23 cellular contexts compared by ENCODE assay signal in the genomic region with DNA sequence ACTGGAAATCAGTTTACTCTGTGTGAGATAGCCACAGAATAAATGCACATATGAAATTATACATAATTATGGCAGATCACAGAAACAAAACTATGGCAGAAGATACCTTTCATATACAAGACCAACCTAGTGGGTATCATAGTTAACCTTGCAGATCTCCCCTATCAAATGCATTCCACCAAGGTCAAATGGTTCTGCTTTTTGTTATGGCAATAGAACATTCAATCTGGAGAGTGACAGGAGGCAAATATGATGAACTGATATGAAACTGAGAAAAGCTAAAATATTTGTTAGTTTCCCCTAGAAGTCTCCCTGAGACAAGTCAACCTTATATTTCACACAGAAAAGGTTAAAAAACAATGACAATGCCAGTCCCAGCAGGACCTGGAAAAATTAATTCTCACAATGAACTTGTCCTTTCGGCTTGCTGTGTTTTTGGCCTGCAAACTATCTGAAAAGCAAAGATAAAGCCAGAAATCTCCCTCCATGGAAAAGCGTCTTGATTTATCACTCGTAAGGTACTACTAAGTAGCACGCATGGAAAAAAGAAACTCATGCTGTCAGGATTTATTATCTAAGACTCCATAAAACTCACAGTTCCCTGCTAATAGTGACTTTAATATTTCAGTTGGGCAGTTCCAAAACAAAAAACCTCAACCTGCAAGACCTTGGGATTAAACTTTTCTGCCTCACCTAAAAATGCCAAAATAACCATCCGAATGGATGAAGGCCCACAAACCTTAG.
A peak's percentile ranks its signal among the peaks of the same experiment; 100 is the strongest.
DNase-seq lines count a peak whose midpoint lies in the region; ATAC-seq, FAIRE-seq and TF ChIP-seq lines count a peak whose summit lies in the region.
"Had no signal": no experiment of that assay in that cellular context is flagged by ENCODE, and none has a peak within 500 bp of the region (broad histone marks: within the 10 kb centered on the region; RNA-seq: fewer than 3 reads in every experiment).

No MANE protein-coding gene starts in this region.

- ATAC-seq in heart right ventricle (no peak), left ventricle myocardium superior (no peak), upper lobe of left lung (ENCODE audit: low FRiP score in 2 of 2) (no peak), omental fat pad (ENCODE audit: low FRiP score) (no peak)
- ATAC-seq: GM23338 had no signal

- no peaks in the 10 kb centered on the region for H3K9me3 Mint-ChIP-seq in endothelial cell (ENCODE audit: unreplicated experiment)
- H3K9me3 Mint-ChIP-seq: activated naive CD4-positive, alpha-beta T cell treated with anti-CD3 and anti-CD28 coated beads, Interleukin-2, amount 10 ng/mL, durations not matched to agents 7 days and 5 days; GM23338; type B pancreatic cell had no signal

- H3K9me3 ChIP-seq in heart right ventricle (no peaks in the 10 kb centered on the region), ovary (no peaks in the 10 kb centered on the region), upper lobe of left lung (no peaks in the 10 kb centered on the region)
- no peaks in the 10 kb centered on the region for H3K9me3 ChIP-seq in effector memory CD4-positive, alpha-beta T cell (ENCODE audit: control insufficient read depth, low read length)

- TF ChIP-seq CTCF in heart right ventricle (IDR thresholded peaks at IDR 0.05), result no peak
- TF ChIP-seq CTCF in endothelial cell (IDR thresholded peaks at IDR 0.05; ENCODE audit: unreplicated experiment), result no peak
- TF ChIP-seq CTCF in ovary (IDR thresholded peaks at IDR 0.05), result no peak
- TF ChIP-seq CTCF in upper lobe of left lung (IDR thresholded peaks at IDR 0.05), result no peak
- TF ChIP-seq CTCF in omental fat pad (IDR thresholded peaks at IDR 0.05), result no peak

- no peaks in the 10 kb centered on the region for H3K27me3 ChIP-seq in heart right ventricle
- H3K27me3 ChIP-seq in ovary, result no peaks in the 10 kb centered on the region
- no peaks in the 10 kb centered on the region for H3K27me3 ChIP-seq in upper lobe of left lung
- no peaks in the 10 kb centered on the region for H3K27me3 ChIP-seq in effector memory CD4-positive, alpha-beta T cell (replicated peaks; ENCODE audit: control insufficient read depth, insufficient read depth, low read length, poor library complexity, severe bottlenecking)

- peak overlapping the region in 6 of 10 donors; percentile 2 to 28 (median 4) for H3K4me3 ChIP-seq in heart right ventricle
- H3K4me3 ChIP-seq in ovary, result no peak overlapping the region
- no peak overlapping the region for H3K4me3 ChIP-seq in upper lobe of left lung
- H3K4me3 ChIP-seq in effector memory CD4-positive, alpha-beta T cell (ENCODE audit: insufficient read depth, low read depth, low read length, poor library complexity, severe bottlenecking), result no peak overlapping the region
- H3K4me3 ChIP-seq: GM23338 had no signal

- H3K36me3 ChIP-seq in heart right ventricle, result peaks cover 0 to 81% (median 0%) of the 10 kb centered on the region in 9 donors
- no peaks in the 10 kb centered on the region for H3K36me3 ChIP-seq in ovary
- peaks cover 0 to 67% (median 19%) of the 10 kb centered on the region in 4 donors for H3K36me3 ChIP-seq in upper lobe of left lung
- peaks cover 23% of the 10 kb centered on the region for H3K36me3 ChIP-seq in effector memory CD4-positive, alpha-beta T cell (ENCODE audit: control insufficient read depth, insufficient read depth, low read length)

- peak overlapping the region; percentile 6 for H3K4me3 Mint-ChIP-seq in endothelial cell (ENCODE audit: unreplicated experiment)
- H3K4me3 Mint-ChIP-seq: activated naive CD4-positive, alpha-beta T cell treated with anti-CD3 and anti-CD28 coated beads, Interleukin-2, amount 10 ng/mL, durations not matched to agents 7 days and 5 days; GM23338; type B pancreatic cell had no signal

- DNase-seq in heart right ventricle (no peak), left ventricle myocardium superior (no peak), endothelial cell (ENCODE audit: low spot score) (no peak), ovary (no peak), upper lobe of left lung (no peak), RCC 7860 (ENCODE audit: low spot score) (no peak), omental fat pad (ENCODE audit: low spot score) (no peak)
- no peak for DNase-seq in effector memory CD4-positive, alpha-beta T cell
- DNase-seq: activated CD4-positive, alpha-beta T cell treated with anti-CD3 and anti-CD28 coated beads for 1 hour; activated naive CD4-positive, alpha-beta T cell treated with anti-CD3 and anti-CD28 coated beads, Interleukin-2, amount 10 ng/mL, durations not matched to agents 7 days and 5 days; activated T-cell treated with anti-CD3 and anti-CD28 coated beads, Interleukin-2, amount 50 U/mL, for 48 hours; anterior cingulate cortex; central memory CD4-positive, alpha-beta T cell; foreskin melanocyte; KBM-7; NCI-H1436 treated with DMSO at 0.1 percent for 48 hours; NCI-H2171 treated with DMSO at 0.1 percent for 48 hours; NCI-H526 had no signal

- 57 to 76% methylated on average over 5 of the region's 5 CpGs for WGBS in heart right ventricle, 2 donors
- 67 to 92% (median 91%) methylated on average over 5 of the region's 5 CpGs for WGBS in ovary, 3 donors
- 95 to 98% methylated on average over 5 of the region's 5 CpGs for WGBS in upper lobe of left lung, 2 donors

- H3K4me1 ChIP-seq in heart right ventricle (peaks cover 13 to 73% (median 35%) of the 10 kb centered on the region in 9 donors), ovary (ENCODE audit: insufficient read depth) (peaks cover 14% of the 10 kb centered on the region), upper lobe of left lung (peaks cover 5 to 31% (median 23%) of the 10 kb centered on the region in 4 donors)
- peaks cover 5% of the 10 kb centered on the region for H3K4me1 ChIP-seq in effector memory CD4-positive, alpha-beta T cell (ENCODE audit: control insufficient read depth, insufficient read depth, low read length, poor library complexity, severe bottlenecking)

- intact Hi-C loops in heart right ventricle (cut with DNase I) (loop anchor here in 3 of 10 donors (10.0 kb wide), 2 partner anchors 113 to 173 kb away; partner anchors contain the start of gene TGFBR3 (in 2 of the 3)), left ventricle myocardium superior (cut with micrococcal nuclease) (no loop called here), ovary (cut with DNase I) (no loop called here)

- peaks cover 40% of the 10 kb centered on the region for H3K36me3 Mint-ChIP-seq in endothelial cell (ENCODE audit: low read depth, unreplicated experiment)

- no peak for TF ChIP-seq POLR2A in ovary (IDR thresholded peaks at IDR 0.05)
- TF ChIP-seq POLR2A in upper lobe of left lung (IDR thresholded peaks at IDR 0.05), result no peak

- H3K27ac ChIP-seq in heart right ventricle (peak overlapping the region; percentile 67 to 87 (median 80)), ovary (peak overlapping the region; percentile 30 to 79), upper lobe of left lung (peak overlapping the region in 3 of 4 donors; percentile 33 to 87 (median 69))
- no peak overlapping the region for H3K27ac ChIP-seq in effector memory CD4-positive, alpha-beta T cell (ENCODE audit: insufficient read depth, low read length, poor library complexity, severe bottlenecking)
- H3K27ac ChIP-seq: epithelial cell of prostate had no signal

- FAIRE-seq in RCC 7860 (lab: Jason Lieb, UNC), result no peak
- FAIRE-seq: keratinocyte, TTC549 had no signal

- no peak for TF ChIP-seq EP300 in ovary (IDR thresholded peaks at IDR 0.05)
- no peak for TF ChIP-seq EP300 in upper lobe of left lung (IDR thresholded peaks at IDR 0.05)

- no peaks in the 10 kb centered on the region for H3K27me3 Mint-ChIP-seq in endothelial cell (ENCODE audit: unreplicated experiment)
- H3K27me3 Mint-ChIP-seq: activated naive CD4-positive, alpha-beta T cell treated with anti-CD3 and anti-CD28 coated beads, Interleukin-2, amount 10 ng/mL, durations not matched to agents 7 days and 5 days; type B pancreatic cell had no signal

- no peak overlapping the region for H3K27ac Mint-ChIP-seq in endothelial cell (ENCODE audit: unreplicated experiment)
- H3K27ac Mint-ChIP-seq: activated naive CD4-positive, alpha-beta T cell treated with anti-CD3 and anti-CD28 coated beads, Interleukin-2, amount 10 ng/mL, durations not matched to agents 7 days and 5 days; GM23338; type B pancreatic cell had no signal

- peaks cover 12% of the 10 kb centered on the region for H3K4me1 Mint-ChIP-seq in endothelial cell (ENCODE audit: unreplicated experiment)

Comparison
In these comparisons a context has a peak if more than half of its experiments do, and no peak if none do; other contexts are left out.
1. H3K4me3 ChIP-seq: peak in heart right ventricle (6 of 10); none in ovary (single experiment), upper lobe of left lung (0 of 4) and effector memory CD4-positive, alpha-beta T cell (single experiment).